34 cellular contexts compared by ENCODE assay signal in genomic region chr9:118630931-118631595, GRCh38.
"Had no signal": no experiment of that assay in that cellular context is flagged by ENCODE, and none has a peak within 500 bp of the region (broad histone marks: within the 10 kb centered on the region; RNA-seq: fewer than 3 reads in every experiment).

No MANE protein-coding gene starts in this region.

- H3K36me3 ChIP-seq: heart left ventricle, left ventricle myocardium inferior, neutrophil, ovary, right lobe of liver, thoracic aorta, upper lobe of left lung, vagina had no signal

- H3K4me3 Mint-ChIP-seq: activated CD4-positive, alpha-beta memory T cell treated with anti-CD3 and anti-CD28 coated beads, Interleukin-2, amount 10 ng/mL, durations not matched to agents 7 days and 5 days; activated CD4-positive, alpha-beta T cell treated with anti-CD3 and anti-CD28 coated beads, Interleukin-2, amount 10 ng/mL, durations not matched to agents 24 days and 14 days; activated naive CD4-positive, alpha-beta T cell treated with anti-CD3 and anti-CD28 coated beads, Interleukin-2, amount 10 ng/mL, durations not matched to agents 7 days and 5 days; activated naive CD8-positive, alpha-beta T cell treated with anti-CD3 and anti-CD28 coated beads, Interleukin-2, amount 10 ng/mL, durations not matched to agents 7 days and 5 days; activated T-cell treated with anti-CD3 and anti-CD28 coated beads, Interleukin-2, amount 50 U/mL, for 24 hours; central memory CD8-positive, alpha-beta T cell; nephron progenitor cell; stimulated activated effector memory CD8-positive, alpha-beta T cell treated with anti-CD3 and anti-CD28 coated beads, Interleukin-12 subunit alpha, Interleukin-12 subunit beta, amount 100 ng/mL, for 72 hours; stimulated activated naive CD8-positive, alpha-beta T cell treated with anti-CD3 and anti-CD28 coated beads, Interleukin-15, Interleukin-2, amounts not matched to agents 100 ng/mL and 50 ng/mL, for 24 hours; T-helper 1 cell treated with Interleukin-12 subunit alpha and Interleukin-12 subunit beta and Interleukin-4 antibody, amounts not matched to agents 30 μg/mL and 1 μg/mL, for 36 hours had no signal

- H3K27ac ChIP-seq: heart left ventricle, left ventricle myocardium inferior, neutrophil, ovary, right lobe of liver, skin epidermis, thoracic aorta, upper lobe of left lung, vagina, VCaP had no signal

- H3K27me3 Mint-ChIP-seq: activated CD4-positive, alpha-beta memory T cell treated with anti-CD3 and anti-CD28 coated beads, Interleukin-2, amount 10 ng/mL, durations not matched to agents 7 days and 5 days; activated CD4-positive, alpha-beta T cell treated with anti-CD3 and anti-CD28 coated beads, Interleukin-2, amount 10 ng/mL, durations not matched to agents 24 days and 14 days; activated naive CD4-positive, alpha-beta T cell treated with anti-CD3 and anti-CD28 coated beads, Interleukin-2, amount 10 ng/mL, durations not matched to agents 7 days and 5 days; activated naive CD8-positive, alpha-beta T cell treated with anti-CD3 and anti-CD28 coated beads, Interleukin-2, amount 10 ng/mL, durations not matched to agents 7 days and 5 days; activated T-cell treated with anti-CD3 and anti-CD28 coated beads, Interleukin-2, amount 50 U/mL, for 24 hours; central memory CD8-positive, alpha-beta T cell; progenitor cell of endocrine pancreas; stimulated activated naive CD8-positive, alpha-beta T cell treated with anti-CD3 and anti-CD28 coated beads, Interleukin-15, Interleukin-2, amounts not matched to agents 100 ng/mL and 50 ng/mL, for 24 hours had no signal

- H3K36me3 Mint-ChIP-seq: activated naive CD4-positive, alpha-beta T cell treated with anti-CD3 and anti-CD28 coated beads, Interleukin-2, amount 10 ng/mL, durations not matched to agents 7 days and 5 days; activated naive CD8-positive, alpha-beta T cell treated with anti-CD3 and anti-CD28 coated beads, Interleukin-2, amount 10 ng/mL, durations not matched to agents 7 days and 5 days; stimulated activated effector memory CD8-positive, alpha-beta T cell treated with anti-CD3 and anti-CD28 coated beads, Interleukin-12 subunit alpha, Interleukin-12 subunit beta, amount 100 ng/mL, for 72 hours had no signal

- H3K9me3 ChIP-seq: mucosa of descending colon, neutrophil, ovary, right lobe of liver, thoracic aorta, upper lobe of left lung, vagina had no signal

- DNase-seq: activated CD4-positive, alpha-beta memory T cell treated with anti-CD3 and anti-CD28 coated beads, Interleukin-2, amount 10 ng/mL, durations not matched to agents 7 days and 5 days; activated CD4-positive, alpha-beta T cell treated with anti-CD3 and anti-CD28 coated beads, Interleukin-2, amount 10 ng/mL, durations not matched to agents 24 days and 14 days; activated CD8-positive, alpha-beta memory T cell treated with anti-CD3 and anti-CD28 coated beads, Interleukin-2, amount 50 U/mL, for 48 hours; activated gamma-delta T cell; activated naive CD4-positive, alpha-beta T cell treated with anti-CD3 and anti-CD28 coated beads, Interleukin-2, amount 10 ng/mL, durations not matched to agents 7 days and 5 days; activated naive CD8-positive, alpha-beta T cell treated with anti-CD3 and anti-CD28 coated beads, Interleukin-2, amount 10 ng/mL, durations not matched to agents 7 days and 5 days; activated T-cell treated with anti-CD3 and anti-CD28 coated beads, Interleukin-2, amount 50 U/mL, for 24 hours; amniotic stem cell; dermis blood vessel endothelial cell; effector CD4-positive, alpha-beta T cell; foreskin fibroblast; heart left ventricle; hypothalamus; left ventricle myocardium inferior; mucosa of descending colon; nephron progenitor cell; ovary; right lobe of liver; stimulated activated CD4-positive, alpha-beta T cell treated with anti-CD3 and anti-CD28 coated beads, Interleukin-4, amount 100 ng/mL, for 24 hours; SW 1271; T-helper 9 cell; upper lobe of left lung had no signal

- H3K9me3 Mint-ChIP-seq: activated naive CD4-positive, alpha-beta T cell treated with anti-CD3 and anti-CD28 coated beads, Interleukin-2, amount 10 ng/mL, durations not matched to agents 7 days and 5 days had no signal

- H3K4me3 ChIP-seq: heart left ventricle, left ventricle myocardium inferior, lung, mucosa of descending colon, ovary, right lobe of liver, skin epidermis, thoracic aorta, upper lobe of left lung, vagina had no signal

- H3K27me3 ChIP-seq: heart left ventricle, neutrophil, ovary, right lobe of liver, upper lobe of left lung, vagina had no signal

- ATAC-seq: heart left ventricle; mucosa of descending colon; right lobe of liver; stimulated activated effector memory CD8-positive, alpha-beta T cell treated with anti-CD3 and anti-CD28 coated beads, Interleukin-12 subunit alpha, Interleukin-12 subunit beta, amount 100 ng/mL, for 72 hours had no signal

- H3K27ac Mint-ChIP-seq: activated CD4-positive, alpha-beta memory T cell treated with anti-CD3 and anti-CD28 coated beads, Interleukin-2, amount 10 ng/mL, durations not matched to agents 7 days and 5 days; activated CD4-positive, alpha-beta T cell treated with anti-CD3 and anti-CD28 coated beads, Interleukin-2, amount 10 ng/mL, durations not matched to agents 24 days and 14 days; activated naive CD4-positive, alpha-beta T cell treated with anti-CD3 and anti-CD28 coated beads, Interleukin-2, amount 10 ng/mL, durations not matched to agents 7 days and 5 days; activated naive CD8-positive, alpha-beta T cell treated with anti-CD3 and anti-CD28 coated beads, Interleukin-2, amount 10 ng/mL, durations not matched to agents 7 days and 5 days; activated T-cell treated with anti-CD3 and anti-CD28 coated beads, Interleukin-2, amount 50 U/mL, for 24 hours; nephron progenitor cell; progenitor cell of endocrine pancreas; stimulated activated effector memory CD8-positive, alpha-beta T cell treated with anti-CD3 and anti-CD28 coated beads, Interleukin-12 subunit alpha, Interleukin-12 subunit beta, amount 100 ng/mL, for 72 hours; stimulated activated naive CD8-positive, alpha-beta T cell treated with anti-CD3 and anti-CD28 coated beads, Interleukin-15, Interleukin-2, amounts not matched to agents 100 ng/mL and 50 ng/mL, for 24 hours; T-helper 1 cell treated with Interleukin-12 subunit alpha and Interleukin-12 subunit beta and Interleukin-4 antibody, amounts not matched to agents 30 μg/mL and 1 μg/mL, for 36 hours had no signal

- H3K4me1 ChIP-seq: heart left ventricle, left ventricle myocardium inferior, right lobe of liver, upper lobe of left lung, vagina had no signal

- H3K4me1 Mint-ChIP-seq: activated CD4-positive, alpha-beta memory T cell treated with anti-CD3 and anti-CD28 coated beads, Interleukin-2, amount 10 ng/mL, durations not matched to agents 7 days and 5 days; activated CD4-positive, alpha-beta T cell treated with anti-CD3 and anti-CD28 coated beads, Interleukin-2, amount 10 ng/mL, durations not matched to agents 24 days and 14 days; activated naive CD4-positive, alpha-beta T cell treated with anti-CD3 and anti-CD28 coated beads, Interleukin-2, amount 10 ng/mL, durations not matched to agents 7 days and 5 days; activated naive CD8-positive, alpha-beta T cell treated with anti-CD3 and anti-CD28 coated beads, Interleukin-2, amount 10 ng/mL, durations not matched to agents 7 days and 5 days; central memory CD8-positive, alpha-beta T cell; nephron progenitor cell; stimulated activated effector memory CD8-positive, alpha-beta T cell treated with anti-CD3 and anti-CD28 coated beads, Interleukin-12 subunit alpha, Interleukin-12 subunit beta, amount 100 ng/mL, for 72 hours had no signal

- FAIRE-seq: TTC549 had no signal
